Comparison of ENCODE assay signal across 8 cellular contexts in the genomic region with DNA sequence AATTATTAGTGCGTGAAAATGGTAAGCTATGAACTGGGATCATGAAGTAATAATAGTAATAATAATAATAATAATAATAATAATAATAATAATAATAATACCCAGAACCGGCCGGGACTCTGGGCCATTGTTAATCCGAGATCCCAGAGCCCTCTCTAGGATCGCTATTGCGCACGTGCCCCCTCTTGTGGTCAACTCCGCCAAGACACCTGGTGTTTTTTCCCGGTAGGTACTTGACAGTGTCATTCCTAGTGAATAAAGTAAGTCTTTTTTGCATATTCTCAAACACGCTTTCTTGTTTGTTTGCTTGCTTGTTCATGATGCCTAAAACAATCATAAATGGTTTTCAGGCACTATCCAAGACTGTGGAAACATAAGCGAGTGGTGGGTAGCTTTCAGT.
DNase-seq lines count a peak whose midpoint lies in the region; ATAC-seq, FAIRE-seq and TF ChIP-seq lines count a peak whose summit lies in the region.
"Not testable (repeated sequence)": the region's sequence is repeated elsewhere in the genome, so short reads cannot be mapped to it uniquely, and the experiment has no call there.

No MANE protein-coding gene starts in this region.

- intact Hi-C loops in testis (cut with DNase I; ENCODE audit: low total_unique reads), result not testable (repeated sequence)

- H3K4me3 ChIP-seq in testis, result not testable (repeated sequence)

- 17 to 28% methylated on average over 10 to 11 of the region's 11 CpGs for WGBS in testis, 2 donors

- H3K27me3 Mint-ChIP-seq in glutamatergic neuron (ENCODE audit: unreplicated experiment); nephron progenitor cell (ENCODE audit: low read depth, poor library complexity): not testable (repeated sequence)

- not testable (repeated sequence) for H3K4me1 Mint-ChIP-seq in glutamatergic neuron (ENCODE audit: low read depth, unreplicated experiment); nephron progenitor cell

- ATAC-seq in SK-N-SH treated with all-trans-retinoic acid at 6 μM for 48 hours, result peak; percentile 85

- not testable (repeated sequence) for H3K27me3 ChIP-seq in testis

- POLR2A ChIA-PET in HEK293T (lab: Yijun Ruan, JAX), result not testable (repeated sequence)

- not testable (repeated sequence) for TF ChIP-seq POLR2A in testis (IDR thresholded peaks at IDR 0.05)

- not testable (repeated sequence) for H3K27ac ChIP-seq in testis

- H3K27ac Mint-ChIP-seq in glutamatergic neuron (ENCODE audit: unreplicated experiment); nephron progenitor cell: not testable (repeated sequence)

- not testable (repeated sequence) for FAIRE-seq in D721Med (lab: Jason Lieb, UNC)

- TF ChIP-seq CTCF in D721Med (IDR thresholded peaks at IDR 0.05; ENCODE audit: insufficient read depth, missing control alignments) (peak; percentile 44), glutamatergic neuron (IDR thresholded peaks at IDR 0.05; ENCODE audit: partially characterized antibody, unreplicated experiment) (peak; percentile 52), testis (IDR thresholded peaks at IDR 0.05) (peak in 2 of 3 experiments; percentile 3 to 35)
- TF ChIP-seq CTCF in nephron progenitor cell (IDR thresholded peaks at IDR 0.05), result not testable (repeated sequence)

- CTCF ChIA-PET in HEK293T (lab: Yijun Ruan, JAX), result not testable (repeated sequence)

- H3K36me3 ChIP-seq in testis (ENCODE audit: low read depth, missing control alignments), result not testable (repeated sequence)

- DNase-seq in D721Med (ENCODE audit: insufficient read length, low spot score), result not testable (repeated sequence)
- DNase-seq in HEK293T (ENCODE audit: extremely low spot score) (peak; percentile 17), NAMALWA (ENCODE audit: low spot score) (peak; percentile 47), glutamatergic neuron (peak; percentile 80), nephron progenitor cell (peak; percentile 1), testis (peak; percentile 75)
- DNase-seq in activated naive CD4-positive, alpha-beta T cell treated with anti-CD3 and anti-CD28 coated beads, Interleukin-2, amount 50 U/mL, for 16 hours, result peak; percentile 11

- not testable (repeated sequence) for H3K9me3 Mint-ChIP-seq in glutamatergic neuron (ENCODE audit: unreplicated experiment)
- peaks cover 34% of the 10 kb centered on the region for H3K9me3 Mint-ChIP-seq in nephron progenitor cell

- not testable (repeated sequence) for H3K4me3 Mint-ChIP-seq in glutamatergic neuron (ENCODE audit: unreplicated experiment); nephron progenitor cell

- not testable (repeated sequence) for H3K4me1 ChIP-seq in testis

- H3K9me3 ChIP-seq in testis, result not testable (repeated sequence)

- not testable (repeated sequence) for H3K36me3 Mint-ChIP-seq in glutamatergic neuron (ENCODE audit: unreplicated experiment); nephron progenitor cell (ENCODE audit: low read depth)
